Comparison of ENCODE assay signal across 17 cellular contexts in genomic region chr17:75460295-75460694, GRCh38. TPM values are rescaled to one million over a fixed set of nuclear protein-coding genes. Genes with fewer than 3 reads are reported as not detected.
DNase-seq lines count a peak whose midpoint lies in the region; ATAC-seq and TF ChIP-seq lines count a peak whose summit lies in the region.
"Had no signal": no experiment of that assay in that cellular context is flagged by ENCODE, and none has a peak within 500 bp of the region (broad histone marks: within the 10 kb centered on the region; RNA-seq: fewer than 3 reads in every experiment).

No MANE protein-coding gene starts in this region.

- ATAC-seq in GM19455 (IDR thresholded peaks at IDR 0.05; ENCODE audit: unreplicated experiment) (no peak), HG02973 (IDR thresholded peaks at IDR 0.05; ENCODE audit: unreplicated experiment) (no peak)
- ATAC-seq: left cardiac atrium, sciatic nerve had no signal

- no peak for TF ChIP-seq POLR2A in prostate gland (IDR thresholded peaks at IDR 0.05)

- H3K27ac Mint-ChIP-seq in endodermal cell (peak overlapping the region; percentile 62), progenitor cell of endocrine pancreas (peak overlapping the region; percentile 89)
- H3K27ac Mint-ChIP-seq: activated CD4-positive, alpha-beta memory T cell treated with anti-CD3 and anti-CD28 coated beads, Interleukin-2, amount 10 ng/mL, durations not matched to agents 7 days and 5 days; activated T-helper 1 cell treated with anti-CD3 and anti-CD28 coated beads, Interleukin-12 subunit alpha, Interleukin-12 subunit beta, Interleukin-2, Interleukin-4 antibody, amounts not matched to agents 30 ng/mL and 10 ng/mL and 1 ng/mL, durations not matched to agents 14 hours and 24 hours and 36 hours had no signal

- no peak overlapping the region for H3K9ac ChIP-seq in OCI-LY1 (ENCODE audit: low read length)
- no peak overlapping the region for H3K9ac ChIP-seq in endodermal cell (ENCODE audit: extremely low read depth, low read length, poor library complexity, severe bottlenecking)

- no peak for DNase-seq in endodermal cell
- no peak for DNase-seq in progenitor cell of endocrine pancreas (ENCODE audit: low spot score, unreplicated experiment)
- DNase-seq in prostate gland (ENCODE audit: low spot score), result no peak
- DNase-seq in ureter (ENCODE audit: low spot score), result no peak
- DNase-seq: activated CD4-positive, alpha-beta memory T cell treated with anti-CD3 and anti-CD28 coated beads, Interleukin-2, amount 10 ng/mL, durations not matched to agents 7 days and 5 days; hippocampal formation; Kasumi-1; left cardiac atrium; NCI-H187 treated with DMSO at 0.1 percent for 48 hours; stimulated activated CD4-positive, alpha-beta T cell treated with anti-CD3 and anti-CD28 coated beads, Interleukin-2, amount 100 ng/mL, for 48 hours; uterus had no signal

- H3K79me2 ChIP-seq in OCI-LY1 (ENCODE audit: insufficient read depth, low read length), result no peaks in the 10 kb centered on the region

- H4K20me1 ChIP-seq in OCI-LY1 (ENCODE audit: insufficient read depth, low read length), result no peaks in the 10 kb centered on the region

- 89 to 100% methylated on average over 2 to 4 of the region's 4 CpGs for WGBS in endodermal cell (ENCODE audit: insufficient coverage in 1 of 2, insufficient read length in 1 of 2), 2 experiments
- WGBS in prostate gland, result 93% methylated on average over 4 of the region's 4 CpGs

- H3K27ac ChIP-seq in 22Rv1 (peak overlapping the region; percentile 66), OCI-LY1 (ENCODE audit: low read depth, low read length, poor library complexity, severe bottlenecking) (peak overlapping the region; percentile 69), endodermal cell (ENCODE audit: low read depth, low read length) (no peak overlapping the region), prostate gland (no peak overlapping the region)
- H3K27ac ChIP-seq: uterus had no signal

- peaks cover 2% of the 10 kb centered on the region for H3K36me3 Mint-ChIP-seq in endodermal cell (ENCODE audit: low read depth)
- peaks cover 6% of the 10 kb centered on the region for H3K36me3 Mint-ChIP-seq in progenitor cell of endocrine pancreas (ENCODE audit: insufficient read depth)

- intact Hi-C loops in prostate gland (cut with DNase I), result no loop called here

- H3K9me2 ChIP-seq in OCI-LY1 (ENCODE audit: low read depth, low read length), result no peaks in the 10 kb centered on the region

- no peaks in the 10 kb centered on the region for H3F3A ChIP-seq in OCI-LY1 (ENCODE audit: insufficient read depth, low read length)

- H3K4me3 ChIP-seq in OCI-LY1 (ENCODE audit: low read depth, low read length, poor library complexity, severe bottlenecking) (no peak overlapping the region), endodermal cell (ENCODE audit: low read length) (no peak overlapping the region), prostate gland (no peak overlapping the region)
- H3K4me3 ChIP-seq: uterus had no signal

- no peaks in the 10 kb centered on the region for H3K36me3 ChIP-seq in OCI-LY1 (ENCODE audit: insufficient read depth, low read length)
- no peaks in the 10 kb centered on the region for H3K36me3 ChIP-seq in endodermal cell (ENCODE audit: control insufficient read depth, insufficient read depth, low read length)
- H3K36me3 ChIP-seq in prostate gland, result no peaks in the 10 kb centered on the region
- H3K36me3 ChIP-seq: uterus had no signal

- H3K9me3 ChIP-seq in OCI-LY1 (ENCODE audit: low read length) (no peaks in the 10 kb centered on the region), endodermal cell (ENCODE audit: control insufficient read depth, low read length) (no peaks in the 10 kb centered on the region), prostate gland (no peaks in the 10 kb centered on the region)
- H3K9me3 ChIP-seq: uterus had no signal

- TF ChIP-seq CTCF in 22Rv1 (IDR thresholded peaks at IDR 0.05) (no peak), OCI-LY1 (IDR thresholded peaks at IDR 0.05; ENCODE audit: low read length) (no peak), endodermal cell (conservative IDR thresholded peaks at IDR 0.05) (no peak), progenitor cell of endocrine pancreas (IDR thresholded peaks at IDR 0.05; ENCODE audit: unreplicated experiment) (no peak), prostate gland (IDR thresholded peaks at IDR 0.05) (no peak)

- H3K27me3 Mint-ChIP-seq in endodermal cell (ENCODE audit: insufficient read depth), result no peaks in the 10 kb centered on the region
- no peaks in the 10 kb centered on the region for H3K27me3 Mint-ChIP-seq in progenitor cell of endocrine pancreas
- H3K27me3 Mint-ChIP-seq: activated CD4-positive, alpha-beta memory T cell treated with anti-CD3 and anti-CD28 coated beads, Interleukin-2, amount 10 ng/mL, durations not matched to agents 7 days and 5 days had no signal

- H3K27me3 ChIP-seq in OCI-LY1 (ENCODE audit: insufficient read depth, low read length) (no peaks in the 10 kb centered on the region), endodermal cell (ENCODE audit: control insufficient read depth, insufficient read depth, low read length, poor library complexity, severe bottlenecking) (no peaks in the 10 kb centered on the region), prostate gland (replicated peaks; ENCODE audit: insufficient read depth) (no peaks in the 10 kb centered on the region)
- H3K27me3 ChIP-seq: uterus had no signal

- no peak overlapping the region for H3K4me3 Mint-ChIP-seq in endodermal cell
- peak overlapping the region; percentile 41 for H3K4me3 Mint-ChIP-seq in progenitor cell of endocrine pancreas (ENCODE audit: low read depth)
- H3K4me3 Mint-ChIP-seq: activated CD4-positive, alpha-beta memory T cell treated with anti-CD3 and anti-CD28 coated beads, Interleukin-2, amount 10 ng/mL, durations not matched to agents 7 days and 5 days; activated T-helper 1 cell treated with anti-CD3 and anti-CD28 coated beads, Interleukin-12 subunit alpha, Interleukin-12 subunit beta, Interleukin-2, Interleukin-4 antibody, amounts not matched to agents 30 ng/mL and 10 ng/mL and 1 ng/mL, durations not matched to agents 14 hours and 24 hours and 36 hours had no signal

- no peak overlapping the region for H2AFZ ChIP-seq in OCI-LY1 (ENCODE audit: low read length)

- peak overlapping the region; percentile 26; the same call in 1 of the 2 replicates for H3K4me2 ChIP-seq in OCI-LY1 (ENCODE audit: low read length)

- peaks cover 44% of the 10 kb centered on the region for H3K4me1 ChIP-seq in OCI-LY1 (ENCODE audit: insufficient read depth, low read length, severe bottlenecking)
- H3K4me1 ChIP-seq in endodermal cell (ENCODE audit: control insufficient read depth, insufficient read depth, low read length), result peaks cover 4% of the 10 kb centered on the region
- H3K4me1 ChIP-seq in prostate gland (replicated peaks), result peaks cover 5% of the 10 kb centered on the region

- H3K9me3 Mint-ChIP-seq in endodermal cell (no peaks in the 10 kb centered on the region), progenitor cell of endocrine pancreas (ENCODE audit: low read depth) (no peaks in the 10 kb centered on the region)
- H3K9me3 Mint-ChIP-seq: activated CD4-positive, alpha-beta memory T cell treated with anti-CD3 and anti-CD28 coated beads, Interleukin-2, amount 10 ng/mL, durations not matched to agents 7 days and 5 days; activated T-helper 1 cell treated with anti-CD3 and anti-CD28 coated beads, Interleukin-12 subunit alpha, Interleukin-12 subunit beta, Interleukin-2, Interleukin-4 antibody, amounts not matched to agents 30 ng/mL and 10 ng/mL and 1 ng/mL, durations not matched to agents 14 hours and 24 hours and 36 hours had no signal

- H3K4me1 Mint-ChIP-seq in endodermal cell (peaks cover 27% of the 10 kb centered on the region), progenitor cell of endocrine pancreas (ENCODE audit: low read depth) (peaks cover 36% of the 10 kb centered on the region)

RNA-seq across cellular contexts. Expression of gene TMEM94, which starts 3.9 kb away (rescaled TPM):
- total RNA-seq in endodermal cell, result 100 to 1,000 TPM in 1 of 2 donors, 10 to 100 TPM in 1; 96.0 to 106 TPM
- 90.8 TPM for polyA plus RNA-seq in endodermal cell (2013, experiment 1 of 2)
- 82.1 TPM for polyA plus RNA-seq in endodermal cell (2013, experiment 2 of 2)
- total RNA-seq in progenitor cell of endocrine pancreas, result 168 and 197 TPM in 2 replicates
- 100 to 1,000 TPM in 1 of 2 donors, 10 to 100 TPM in 1; 63.5 to 128 TPM for total RNA-seq in prostate gland
- total RNA-seq in ureter, result 73.2 TPM

RNA-seq across cellular contexts. Expression of gene GRB2, which starts 54.8 kb away (rescaled TPM):
- 10 to 100 TPM; 85.5 to 86.6 TPM for total RNA-seq in endodermal cell
- 68.0 TPM for polyA plus RNA-seq in endodermal cell (2013, experiment 1 of 2)
- polyA plus RNA-seq in endodermal cell (2013, experiment 2 of 2), result 56.4 TPM
- 84.8 and 87.5 TPM in 2 replicates for total RNA-seq in progenitor cell of endocrine pancreas
- 10 to 100 TPM; 88.3 to 95.7 TPM for total RNA-seq in prostate gland
- 79.0 TPM for total RNA-seq in ureter

RNA-seq across cellular contexts. Expression of gene CASKIN2, which starts 55.0 kb away (rescaled TPM):
- 10 to 100 TPM; 26.4 to 31.0 TPM for total RNA-seq in endodermal cell
- 14.9 TPM for polyA plus RNA-seq in endodermal cell (2013, experiment 1 of 2)
- polyA plus RNA-seq in endodermal cell (2013, experiment 2 of 2), result 11.8 TPM
- total RNA-seq in progenitor cell of endocrine pancreas, result 47.6 and 50.6 TPM in 2 replicates
- 10 to 100 TPM; 16.0 to 35.8 TPM for total RNA-seq in prostate gland
- total RNA-seq in ureter, result 60.8 TPM

RNA-seq across cellular contexts. Expression of gene TSEN54, which starts 56.0 kb away (rescaled TPM):
- total RNA-seq in endodermal cell (10 to 100 TPM; 37.7 to 39.1 TPM), progenitor cell of endocrine pancreas (56.0 and 56.4 TPM in 2 replicates), prostate gland (10 to 100 TPM; 45.9 to 56.2 TPM), ureter (25.1 TPM)
- polyA plus RNA-seq in endodermal cell (2013, experiment 1 of 2), result 30.2 TPM
- polyA plus RNA-seq in endodermal cell (2013, experiment 2 of 2), result 32.7 TPM

Comparison
In these comparisons a context has a peak if more than half of its experiments do, and no peak if none do; other contexts are left out.
1. H3K27ac ChIP-seq: peak in 22Rv1 (single experiment) and OCI-LY1 (single experiment); none in endodermal cell (single experiment) and prostate gland (0 of 2).